In the genomic region with DNA sequence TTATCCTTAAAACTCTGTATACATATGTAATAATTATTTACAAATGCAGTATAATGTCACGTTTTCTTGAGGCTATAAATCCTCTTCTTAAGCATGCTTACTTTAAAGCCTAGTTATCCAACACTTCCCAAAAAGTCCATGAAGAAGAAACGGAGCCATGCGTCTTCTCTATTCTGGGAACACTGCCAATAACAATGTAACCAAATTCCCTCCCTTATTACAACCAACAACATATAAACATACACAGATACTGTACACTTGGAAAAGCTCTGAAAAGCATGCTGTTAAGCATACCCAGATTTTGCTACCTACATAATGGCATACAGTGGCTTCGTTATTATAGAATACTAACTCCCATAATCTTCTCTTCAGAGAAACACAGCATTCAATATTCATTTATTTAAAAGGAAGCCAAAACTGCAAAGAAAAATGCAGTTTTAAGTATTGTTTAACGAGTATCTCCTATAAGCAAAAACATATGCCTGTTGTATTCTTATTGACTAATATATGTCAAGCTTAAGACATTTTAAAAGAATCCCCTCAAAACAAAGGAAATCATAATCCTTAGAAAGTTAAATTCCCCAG, we compare ENCODE assay signal across 2 cellular contexts.
TF ChIP-seq lines count a peak whose summit lies in the region.

No MANE protein-coding gene starts in this region.

TF ChIP-seq in GM23338, 12 proteins besides CTCF, POLR2A, EP300 and RAD21 (continued from another document):
- TF ChIP-seq, protein P1, sequence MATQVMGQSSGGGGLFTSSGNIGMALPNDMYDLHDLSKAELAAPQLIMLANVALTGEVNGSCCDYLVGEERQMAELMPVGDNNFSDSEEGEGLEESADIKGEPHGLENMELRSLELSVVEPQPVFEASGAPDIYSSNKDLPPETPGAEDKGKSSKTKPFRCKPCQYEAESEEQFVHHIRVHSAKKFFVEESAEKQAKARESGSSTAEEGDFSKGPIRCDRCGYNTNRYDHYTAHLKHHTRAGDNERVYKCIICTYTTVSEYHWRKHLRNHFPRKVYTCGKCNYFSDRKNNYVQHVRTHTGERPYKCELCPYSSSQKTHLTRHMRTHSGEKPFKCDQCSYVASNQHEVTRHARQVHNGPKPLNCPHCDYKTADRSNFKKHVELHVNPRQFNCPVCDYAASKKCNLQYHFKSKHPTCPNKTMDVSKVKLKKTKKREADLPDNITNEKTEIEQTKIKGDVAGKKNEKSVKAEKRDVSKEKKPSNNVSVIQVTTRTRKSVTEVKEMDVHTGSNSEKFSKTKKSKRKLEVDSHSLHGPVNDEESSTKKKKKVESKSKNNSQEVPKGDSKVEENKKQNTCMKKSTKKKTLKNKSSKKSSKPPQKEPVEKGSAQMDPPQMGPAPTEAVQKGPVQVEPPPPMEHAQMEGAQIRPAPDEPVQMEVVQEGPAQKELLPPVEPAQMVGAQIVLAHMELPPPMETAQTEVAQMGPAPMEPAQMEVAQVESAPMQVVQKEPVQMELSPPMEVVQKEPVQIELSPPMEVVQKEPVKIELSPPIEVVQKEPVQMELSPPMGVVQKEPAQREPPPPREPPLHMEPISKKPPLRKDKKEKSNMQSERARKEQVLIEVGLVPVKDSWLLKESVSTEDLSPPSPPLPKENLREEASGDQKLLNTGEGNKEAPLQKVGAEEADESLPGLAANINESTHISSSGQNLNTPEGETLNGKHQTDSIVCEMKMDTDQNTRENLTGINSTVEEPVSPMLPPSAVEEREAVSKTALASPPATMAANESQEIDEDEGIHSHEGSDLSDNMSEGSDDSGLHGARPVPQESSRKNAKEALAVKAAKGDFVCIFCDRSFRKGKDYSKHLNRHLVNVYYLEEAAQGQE (IDR thresholded peaks at IDR 0.05; ENCODE audit: unreplicated experiment): no peak
- TF ChIP-seq STAT1 (IDR thresholded peaks at IDR 0.05; ENCODE audit: unreplicated experiment): no peak
- no peak for TF ChIP-seq EZH2 (IDR thresholded peaks at IDR 0.05; ENCODE audit: low read depth, unreplicated experiment)
- TF ChIP-seq CREB1 (CRISPR knock-in tag; IDR thresholded peaks at IDR 0.05; ENCODE audit: low read depth): no peak
- no peak for TF ChIP-seq ZNF331 (CRISPR knock-in tag; IDR thresholded peaks at IDR 0.05; ENCODE audit: low read depth)
- no peak for TF ChIP-seq EZH2phosphoT487 (IDR thresholded peaks at IDR 0.05; ENCODE audit: unreplicated experiment)
- TF ChIP-seq, protein P2, sequence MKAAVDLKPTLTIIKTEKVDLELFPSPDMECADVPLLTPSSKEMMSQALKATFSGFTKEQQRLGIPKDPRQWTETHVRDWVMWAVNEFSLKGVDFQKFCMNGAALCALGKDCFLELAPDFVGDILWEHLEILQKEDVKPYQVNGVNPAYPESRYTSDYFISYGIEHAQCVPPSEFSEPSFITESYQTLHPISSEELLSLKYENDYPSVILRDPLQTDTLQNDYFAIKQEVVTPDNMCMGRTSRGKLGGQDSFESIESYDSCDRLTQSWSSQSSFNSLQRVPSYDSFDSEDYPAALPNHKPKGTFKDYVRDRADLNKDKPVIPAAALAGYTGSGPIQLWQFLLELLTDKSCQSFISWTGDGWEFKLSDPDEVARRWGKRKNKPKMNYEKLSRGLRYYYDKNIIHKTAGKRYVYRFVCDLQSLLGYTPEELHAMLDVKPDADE (IDR thresholded peaks at IDR 0.05): no peak
- no peak for TF ChIP-seq ZNF462 (CRISPR knock-in tag; IDR thresholded peaks at IDR 0.05)

TF ChIP-seq in WTC11, 78 proteins besides CTCF, POLR2A, EP300 and RAD21 (continued from another document):
- TF ChIP-seq, protein P3, sequence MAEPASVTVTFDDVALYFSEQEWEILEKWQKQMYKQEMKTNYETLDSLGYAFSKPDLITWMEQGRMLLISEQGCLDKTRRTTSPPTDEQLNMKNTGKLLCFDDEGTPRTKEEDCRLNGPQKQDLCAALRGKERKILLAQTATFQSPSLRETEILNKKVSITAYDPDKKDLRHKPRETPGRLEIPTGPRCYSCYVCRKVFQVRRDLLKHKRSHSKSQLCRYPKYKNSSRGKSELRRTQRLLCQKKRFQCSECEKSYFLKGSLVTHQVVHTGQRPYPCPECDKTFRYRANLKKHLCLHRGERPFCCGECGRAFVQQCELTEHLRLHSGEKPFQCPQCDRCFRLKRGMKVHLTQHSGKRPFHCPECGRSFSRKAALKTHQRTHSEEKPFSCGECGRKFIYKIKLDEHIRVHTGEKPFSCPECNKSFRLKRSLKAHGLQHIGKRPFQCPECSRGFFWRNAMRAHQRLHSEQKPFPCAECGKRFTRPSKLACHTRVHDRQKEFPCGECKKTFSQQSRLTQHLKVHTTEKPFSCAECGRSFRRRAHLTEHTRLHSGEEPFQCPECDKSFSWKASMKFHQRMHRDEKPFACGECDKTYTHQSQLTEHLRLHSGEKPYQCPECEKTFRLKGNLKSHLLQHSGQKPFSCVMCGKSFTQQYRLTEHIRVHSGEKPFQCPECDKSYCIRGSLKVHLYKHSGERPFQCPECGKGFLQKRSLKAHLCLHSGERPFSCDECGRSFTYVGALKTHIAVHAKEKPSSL (CRISPR knock-in tag; conservative IDR thresholded peaks at IDR 0.05): no peak
- no peak for TF ChIP-seq JAZF1 (CRISPR knock-in tag; IDR thresholded peaks at IDR 0.05)
